In genomic region chr6:41920921-41921711, GRCh38 we compare ENCODE assay signal across 8 cellular contexts.
DNase-seq lines count a peak whose midpoint lies in the region; ATAC-seq lines count a peak whose summit lies in the region.

A gene with protein sequence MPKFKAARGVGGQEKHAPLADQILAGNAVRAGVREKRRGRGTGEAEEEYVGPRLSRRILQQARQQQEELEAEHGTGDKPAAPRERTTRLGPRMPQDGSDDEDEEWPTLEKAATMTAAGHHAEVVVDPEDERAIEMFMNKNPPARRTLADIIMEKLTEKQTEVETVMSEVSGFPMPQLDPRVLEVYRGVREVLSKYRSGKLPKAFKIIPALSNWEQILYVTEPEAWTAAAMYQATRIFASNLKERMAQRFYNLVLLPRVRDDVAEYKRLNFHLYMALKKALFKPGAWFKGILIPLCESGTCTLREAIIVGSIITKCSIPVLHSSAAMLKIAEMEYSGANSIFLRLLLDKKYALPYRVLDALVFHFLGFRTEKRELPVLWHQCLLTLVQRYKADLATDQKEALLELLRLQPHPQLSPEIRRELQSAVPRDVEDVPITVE (plus strand): TSS chr6:41921499. CDS start chr6:41921563, 64 bp downstream.
MED20 (minus strand) TSS chr6:41921139; CDS start chr6:41921018, 121 bp downstream.

- H3K36me3 Mint-ChIP-seq in central memory CD8-positive, alpha-beta T cell (ENCODE audit: insufficient read depth): peaks cover 34% of the 10 kb centered on the region

- H3K27ac Mint-ChIP-seq in central memory CD8-positive, alpha-beta T cell (ENCODE audit: low read depth): peak within 1 kb of the TSS; percentile 98

- peak within 1 kb of the TSS; percentile 99 for H3K4me3 Mint-ChIP-seq in central memory CD8-positive, alpha-beta T cell

- H3K27me3 Mint-ChIP-seq in central memory CD8-positive, alpha-beta T cell: no peaks in the 10 kb centered on the region

- peak; percentile 97 for DNase-seq in AML-193 (lab: John Stamatoyannopoulos, UW)
- peak; percentile 94 for DNase-seq in NCI-H345 treated with DMSO at 0.1 percent for 48 hours (lab: John Stamatoyannopoulos, UW; ENCODE audit: unreplicated experiment)
- DNase-seq in activated CD4-positive, CD25-positive, alpha-beta regulatory T cell treated with anti-CD3 and anti-CD28 coated beads, Interleukin-2, amount 50 U/mL, for 16 hours (ENCODE audit: low read depth, low spot score): peak; percentile 93
- peak; percentile 92 to 95 for DNase-seq in central memory CD8-positive, alpha-beta T cell (ENCODE audit: low spot score in 2 of 2)
- peak; percentile 97 for DNase-seq in islet precursor cell
- DNase-seq in stimulated activated CD4-positive, alpha-beta T cell treated with anti-CD3 and anti-CD28 coated beads, Interleukin-12 subunit alpha, Interleukin-12 subunit beta, amount 100 ng/mL, for 48 hours (ENCODE audit: low read depth in 2 of 3, low spot score in 1 of 3): peak; percentile 88 to 96 (median 91)

- peaks cover 57% of the 10 kb centered on the region for H3K4me1 Mint-ChIP-seq in central memory CD8-positive, alpha-beta T cell

- no peaks in the 10 kb centered on the region for H3K9me3 Mint-ChIP-seq in central memory CD8-positive, alpha-beta T cell

- ATAC-seq in GM19025 (IDR thresholded peaks at IDR 0.05; ENCODE audit: low read depth, unreplicated experiment): peak; percentile 94
- ATAC-seq in HG03342 (IDR thresholded peaks at IDR 0.05; ENCODE audit: unreplicated experiment): peak; percentile 87
- ATAC-seq in central memory CD8-positive, alpha-beta T cell (replicated peaks; ENCODE audit: extremely low read depth, poor library complexity, severe bottlenecking): peak; percentile 94

Comparison
In these comparisons a context has a peak if more than half of its experiments do, and no peak if none do; other contexts are left out.
1. Peak in every context shown above with its lines: DNase-seq and ATAC-seq.